ENCODE assay signal across 8 cellular contexts in the genomic region with DNA sequence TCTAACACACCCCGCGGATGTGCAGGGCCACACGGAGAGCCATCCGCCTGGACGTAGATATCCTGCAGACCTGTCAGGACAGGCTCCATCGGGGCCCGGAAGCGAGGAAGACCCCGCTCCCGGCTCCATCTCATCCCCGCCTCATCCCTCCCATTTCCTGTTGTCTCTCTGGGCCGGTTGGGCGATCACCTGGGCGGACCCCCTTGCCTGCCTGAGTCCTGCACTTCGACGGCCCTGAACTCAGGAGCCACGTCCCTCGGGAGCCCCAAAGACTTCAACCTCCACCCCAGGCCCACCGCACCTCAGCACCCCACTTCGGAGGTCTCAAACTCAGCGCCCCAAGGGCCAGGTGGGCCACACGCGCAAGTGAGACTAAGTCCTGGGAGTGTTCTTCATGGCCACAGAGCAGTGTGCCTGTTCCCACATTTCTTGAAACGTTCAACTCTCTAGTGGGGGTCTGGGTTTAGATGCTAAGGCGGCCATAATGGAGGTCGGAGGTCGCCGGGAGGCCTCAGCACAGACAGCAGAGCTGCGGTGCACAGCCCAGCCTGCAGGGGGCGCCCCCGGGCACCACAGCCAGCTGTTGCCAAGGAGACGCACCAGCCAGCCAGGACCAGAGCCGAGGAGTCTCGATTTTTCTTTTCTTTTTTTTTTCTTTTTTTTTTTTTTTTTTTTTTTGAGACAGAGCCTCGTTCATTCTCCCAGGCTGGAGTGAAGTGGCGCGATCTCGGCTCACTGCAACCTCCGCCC. TPM values are rescaled to one million over a fixed set of nuclear protein-coding genes. Genes with fewer than 3 reads are reported as not detected.
DNase-seq lines count a peak whose midpoint lies in the region; ATAC-seq and TF ChIP-seq lines count a peak whose summit lies in the region.

No MANE protein-coding gene starts in this region.

- H3K27me3 ChIP-seq in IMR-90 (ENCODE audit: control insufficient read depth, insufficient read depth, low read length) = no peaks in the 10 kb centered on the region

- H2BK5ac ChIP-seq in IMR-90 (ENCODE audit: low read depth, low read length, poor library complexity, severe bottlenecking) = no peak overlapping the region

- H3K36me3 ChIP-seq in IMR-90 (ENCODE audit: control insufficient read depth, insufficient read depth, low read length) = peaks cover 6% of the 10 kb centered on the region; the same call in 1 of the 2 replicates

- no peak overlapping the region for H2AFZ ChIP-seq in IMR-90 (replicated peaks; ENCODE audit: low read length, poor library complexity)

- no peak overlapping the region for H3K4ac ChIP-seq in IMR-90 (ENCODE audit: low read depth, low read length)

- CTCF ChIA-PET in IMR-90 (lab: Yijun Ruan, JAX) = interaction anchor here (0.7 kb wide), 1 partner anchor 277 kb away, joined by 3 read pairs; no protein-coding TSS in a partner anchor

- WGBS in IMR-90 (ENCODE audit: extremely low coverage in 2 of 2, insufficient read length in 1 of 2), 2 experiments = 86% methylated on average over 16 of the region's 39 CpGs; no CpG with 5 or more reads in 1 of the 2 experiments

- H3K23ac ChIP-seq in IMR-90 (ENCODE audit: low read depth, low read length) = no peak overlapping the region

- no peak overlapping the region for H2AK5ac ChIP-seq in IMR-90 (ENCODE audit: low read depth, low read length)

- H3K4me3 ChIP-seq in IMR-90 (ENCODE audit: insufficient read depth, low read depth, low read length) = no peak overlapping the region

- no peak overlapping the region for H3K9ac ChIP-seq in IMR-90 (ENCODE audit: low read depth, low read length)

- no peak overlapping the region for H3K27ac ChIP-seq in IMR-90 (ENCODE audit: insufficient read depth, low read length)

- TF ChIP-seq CTCF in IMR-90 (conservative IDR thresholded peaks at IDR 0.05; ENCODE audit: low read depth, low read length) = peak; percentile 58

- POLR2A ChIA-PET in IMR-90 (lab: Charles Lee; ENCODE audit: unreplicated experiment) = no interaction called here

- H4K5ac ChIP-seq in IMR-90 (ENCODE audit: low read depth, low read length) = no peak overlapping the region

- H2BK15ac ChIP-seq in IMR-90 (ENCODE audit: low read depth, low read length) = no peak overlapping the region

- TF ChIP-seq RAD21 in IMR-90 (IDR thresholded peaks at IDR 0.05; ENCODE audit: low read length) = no peak

- H2BK20ac ChIP-seq in IMR-90 (ENCODE audit: low read depth, low read length) = no peak overlapping the region

- intact Hi-C loops in IMR-90 (cut with micrococcal nuclease) = no loop called here

- no peak overlapping the region for H4K91ac ChIP-seq in IMR-90 (ENCODE audit: insufficient read depth, low read depth, low read length)

- no peaks in the 10 kb centered on the region for H3K9me1 ChIP-seq in IMR-90 (ENCODE audit: insufficient read depth, low read length)

- no peak overlapping the region for H4K8ac ChIP-seq in IMR-90 (ENCODE audit: low read depth in 2 of 2, low read length in 2 of 2)

- H2BK120ac ChIP-seq in IMR-90 (ENCODE audit: low read depth, low read length) = no peak overlapping the region

- BruUV-seq in IMR-90 (replicated peaks; lab: Mats Ljungman, UMichigan) = no TSS peak

- H3K14ac ChIP-seq in IMR-90 (replicated peaks; ENCODE audit: low read depth, low read length) = no peak overlapping the region

- H4K20me1 ChIP-seq in IMR-90 (ENCODE audit: insufficient read depth, low read length) = no peaks in the 10 kb centered on the region

- no peaks in the 10 kb centered on the region for H3K4me1 ChIP-seq in IMR-90 (ENCODE audit: control insufficient read depth, insufficient read depth, low read length)

- in situ Hi-C loops in IMR-90 (cut with MboI; ENCODE audit: low sequenced_read_pairs) = loop anchor here (25.0 kb wide), 1 partner anchor 1065 kb away; no protein-coding TSS in a partner anchor

- no peak overlapping the region for H3K18ac ChIP-seq in IMR-90 (ENCODE audit: low read depth, low read length)

- H3K56ac ChIP-seq in IMR-90 (ENCODE audit: extremely low read depth, insufficient read depth, low read length) = no peak overlapping the region

- DNase-seq in COLO668 (lab: John Stamatoyannopoulos, UW; ENCODE audit: unreplicated experiment) = peak; percentile 9
- DNase-seq in IMR-90 = no peak
- DNase-seq in activated CD4-positive, alpha-beta T cell treated with anti-CD3 and anti-CD28 coated beads, Interleukin-2, amount 50 U/mL, for 48 hours = peak; percentile 66 to 69
- peak; percentile 71 to 82 for DNase-seq in erythroblast (lab: John Stamatoyannopoulos, UW)
- peak; percentile 71 for DNase-seq in stimulated activated CD4-positive, alpha-beta T cell treated with anti-CD3 and anti-CD28 coated beads, Interleukin-15, amount 100 ng/mL, for 24 hours
- DNase-seq in NCI-H345 treated with DMSO at 0.1 percent for 48 hours (lab: John Stamatoyannopoulos, UW; ENCODE audit: unreplicated experiment) = no peak
- no peak for DNase-seq in EL

- dilution Hi-C loops in IMR-90 (cut with HindIII; ENCODE audit: low sequenced_read_pairs, unreplicated experiment) = no loop called here

- TF ChIP-seq POLR2A in IMR-90 (IDR thresholded peaks at IDR 0.05; ENCODE audit: low read depth, low read length) = no peak
- TF ChIP-seq POLR2A in erythroblast (IDR thresholded peaks at IDR 0.05; ENCODE audit: low read length) = no peak

- ATAC-seq in IMR-90 (ENCODE audit: low read depth) = no peak
- ATAC-seq in HG03571 (IDR thresholded peaks at IDR 0.05; ENCODE audit: unreplicated experiment) = no peak

- no peaks in the 10 kb centered on the region for H3K79me1 ChIP-seq in IMR-90 (ENCODE audit: low read depth in 1 of 2, low read length in 2 of 2)

- H3K4me2 ChIP-seq in IMR-90 (ENCODE audit: low read depth, low read length) = no peak overlapping the region

- no peak overlapping the region for H2AK9ac ChIP-seq in IMR-90 (replicated peaks; ENCODE audit: low read depth, low read length, poor library complexity)

- no peaks in the 10 kb centered on the region for H3K9me3 ChIP-seq in IMR-90 (ENCODE audit: control insufficient read depth, insufficient read depth, low read length)

TF ChIP-seq in IMR-90, 13 proteins besides CTCF, POLR2A, EP300 and RAD21:
- TF ChIP-seq CHD1 (IDR thresholded peaks at IDR 0.05; ENCODE audit: low read depth, low read length) = no peak
- TF ChIP-seq FOS (IDR thresholded peaks at IDR 0.05; ENCODE audit: low read depth, low read length) = no peak
- no peak for TF ChIP-seq CEBPB (IDR thresholded peaks at IDR 0.05; ENCODE audit: low read depth, low read length)
- no peak for TF ChIP-seq NFE2L2 (IDR thresholded peaks at IDR 0.05; ENCODE audit: low read depth, low read length)
- no peak for TF ChIP-seq SMC3 (IDR thresholded peaks at IDR 0.05; ENCODE audit: low read depth, low read length)
- TF ChIP-seq RFX5 (IDR thresholded peaks at IDR 0.05; ENCODE audit: low read depth, low read length) = no peak
- TF ChIP-seq, protein P1, sequence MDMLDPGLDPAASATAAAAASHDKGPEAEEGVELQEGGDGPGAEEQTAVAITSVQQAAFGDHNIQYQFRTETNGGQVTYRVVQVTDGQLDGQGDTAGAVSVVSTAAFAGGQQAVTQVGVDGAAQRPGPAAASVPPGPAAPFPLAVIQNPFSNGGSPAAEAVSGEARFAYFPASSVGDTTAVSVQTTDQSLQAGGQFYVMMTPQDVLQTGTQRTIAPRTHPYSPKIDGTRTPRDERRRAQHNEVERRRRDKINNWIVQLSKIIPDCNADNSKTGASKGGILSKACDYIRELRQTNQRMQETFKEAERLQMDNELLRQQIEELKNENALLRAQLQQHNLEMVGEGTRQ (IDR thresholded peaks at IDR 0.05; ENCODE audit: low read depth, low read length) = no peak

RNA-seq across cellular contexts. Expression of gene FADD, which starts 26.0 kb away (rescaled TPM):
- total RNA-seq in IMR-90 (2012; rRNA removed) = 44.4 and 47.2 TPM in 2 replicates
- polyA plus RNA-seq in IMR-90 (2012; rRNA removed) = 33.8 and 38.1 TPM in 2 replicates
- polyA plus RNA-seq in IMR-90 (2012; cell fraction: cytosol; rRNA removed) = 27.3 and 43.5 TPM in 2 replicates
- 13.3 and 24.4 TPM in 2 replicates for polyA plus RNA-seq in IMR-90 (2012; cell fraction: nucleus; rRNA removed; ENCODE audit: low replicate concordance)

Comparison
In these comparisons a context has a peak if more than half of its experiments do, and no peak if none do; other contexts are left out.
1. DNase-seq: peak in COLO668 (single experiment), activated CD4-positive, alpha-beta T cell treated with anti-CD3 and anti-CD28 coated beads, Interleukin-2, amount 50 U/mL, for 48 hours (2 of 2), erythroblast (2 of 2) and stimulated activated CD4-positive, alpha-beta T cell treated with anti-CD3 and anti-CD28 coated beads, Interleukin-15, amount 100 ng/mL, for 24 hours (single experiment); none in IMR-90 (single experiment), NCI-H345 treated with DMSO at 0.1 percent for 48 hours (single experiment) and EL (single experiment).